10 cellular contexts compared by ENCODE assay signal in the genomic region with DNA sequence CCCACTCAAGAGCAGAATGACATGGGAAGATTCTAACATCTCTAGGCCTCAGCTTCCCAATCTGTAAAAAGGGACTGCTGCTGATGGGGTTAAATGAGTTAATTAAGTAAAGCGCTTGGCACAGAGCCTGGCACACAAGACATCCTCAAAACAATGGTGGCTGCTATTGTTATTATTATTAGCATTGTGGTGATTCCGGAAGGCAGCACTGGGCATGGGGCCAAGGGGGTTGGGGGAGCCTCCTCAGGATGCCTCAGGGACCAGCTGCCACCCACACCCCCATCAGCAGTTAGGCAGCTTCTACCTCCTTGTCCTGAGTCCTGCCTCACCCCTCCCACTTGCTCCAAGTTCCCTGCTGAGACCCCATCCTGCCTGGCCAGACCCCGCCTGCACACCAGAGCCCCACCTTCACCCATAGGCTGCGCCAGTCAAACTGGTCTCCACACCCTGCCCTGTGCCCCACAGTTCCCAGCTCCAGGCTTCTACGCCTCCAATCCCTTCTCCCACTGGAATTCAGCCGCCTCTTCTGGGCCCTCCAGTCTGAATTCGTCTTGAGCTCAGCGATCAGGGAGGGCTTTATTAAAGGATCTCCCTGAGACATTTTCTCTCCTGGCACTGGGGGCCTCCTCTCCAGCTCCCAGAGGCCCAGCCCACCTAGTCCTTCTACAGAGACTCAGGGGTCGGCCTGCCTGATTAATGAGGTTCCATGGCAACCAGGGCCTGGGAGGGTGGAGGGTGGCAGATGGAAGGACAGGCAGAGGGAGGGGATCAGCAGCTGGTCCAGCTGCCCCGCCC. TPM values are rescaled to one million over a fixed set of nuclear protein-coding genes. Genes with fewer than 3 reads are reported as not detected.
A peak's percentile ranks its signal among the peaks of the same experiment; 100 is the strongest.
DNase-seq lines count a peak whose midpoint lies in the region; ATAC-seq, FAIRE-seq and TF ChIP-seq lines count a peak whose summit lies in the region.
"Had no signal": no experiment of that assay in that cellular context is flagged by ENCODE, and none has a peak within 500 bp of the region (broad histone marks: within the 10 kb centered on the region; RNA-seq: fewer than 3 reads in every experiment).

No MANE protein-coding gene starts in this region.

- in situ Hi-C loops in K562 (cut with MboI): no loop called here

- H3K79me2 ChIP-seq in K562 (ENCODE audit: control insufficient read depth, insufficient read depth, low read length): peaks cover 35% of the 10 kb centered on the region

- H3K9ac ChIP-seq in ES-I3 (ENCODE audit: low read depth, low read length): peak overlapping the region; percentile 42
- H3K9ac ChIP-seq in K562 (ENCODE audit: insufficient read depth in 1 of 2, low read depth in 2 of 2, low read length in 2 of 2): peak overlapping the region; percentile 75 to 95

- H3K9me1 ChIP-seq in K562 (ENCODE audit: control insufficient read depth, insufficient read depth, low read length): no peaks in the 10 kb centered on the region

- no peaks in the 10 kb centered on the region for H3K9me3 Mint-ChIP-seq in nephron progenitor cell

- H3K27ac ChIP-seq in K562 (ENCODE audit: extremely low read depth, low read depth, low read length) (peak overlapping the region; percentile 13; the same call in 2 of the 3 replicates), prostate gland (no peak overlapping the region)
- H3K27ac ChIP-seq: uterus had no signal

- H3K4me3 ChIP-seq in K562: peak overlapping the region; percentile 65
- H3K4me3 ChIP-seq in prostate gland: no peak overlapping the region

- peak overlapping the region; percentile 79 for H3K4me3 Mint-ChIP-seq in nephron progenitor cell

- H3K36me3 Mint-ChIP-seq in nephron progenitor cell (ENCODE audit: low read depth): no peaks in the 10 kb centered on the region

- no TSS peak for BruUV-seq in K562 (replicated peaks; lab: Mats Ljungman, UMichigan)

- H3K9me3 ChIP-seq in ES-I3 (ENCODE audit: control insufficient read depth, insufficient read depth, low read length) (no peaks in the 10 kb centered on the region), K562 (replicated peaks; ENCODE audit: control insufficient read depth, insufficient read depth, low read depth, low read length) (no peaks in the 10 kb centered on the region), prostate gland (no peaks in the 10 kb centered on the region)
- H3K9me3 ChIP-seq: uterus had no signal

- TF ChIP-seq RAD21 in K562 (CRISPR knock-in tag; conservative IDR thresholded peaks at IDR 0.05 in 1 of 2, IDR thresholded peaks at IDR 0.05 in 1 of 2): no peak

- H3K27me3 Mint-ChIP-seq in nephron progenitor cell (ENCODE audit: low read depth, poor library complexity): peaks cover 5% of the 10 kb centered on the region

- TF ChIP-seq EP300 in K562 (IDR thresholded peaks at IDR 0.05; ENCODE audit: low read length): no peak

- peaks cover 28% of the 10 kb centered on the region; the same call in 1 of the 2 replicates for H4K20me1 ChIP-seq in K562 (replicated peaks; ENCODE audit: control insufficient read depth, insufficient read depth, low read length)

- H3K4me1 Mint-ChIP-seq in nephron progenitor cell: peaks cover 40% of the 10 kb centered on the region

- DNase-seq in NCI-H2081 (lab: John Stamatoyannopoulos, UW) (peak; percentile 78 to 90), K562 (ENCODE audit: extremely low read depth in 1 of 4, low spot score in 3 of 4) (peak in 1 of 4 experiments; percentile 14), nephron progenitor cell (peak; percentile 48), NK-92 (lab: John Stamatoyannopoulos, UW; ENCODE audit: unreplicated experiment) (no peak), AG08395 (ENCODE audit: low spot score) (no peak), prostate gland (ENCODE audit: low spot score) (no peak)
- no peak for DNase-seq in stimulated activated CD4-positive, alpha-beta T cell treated with anti-CD3 and anti-CD28 coated beads, Interleukin-4, amount 100 ng/mL, for 4 hours

- H3K36me3 ChIP-seq in ES-I3 (ENCODE audit: insufficient read depth, low read length): no peaks in the 10 kb centered on the region
- peaks cover 21% of the 10 kb centered on the region; the same call in 1 of the 3 replicates for H3K36me3 ChIP-seq in K562 (ENCODE audit: control insufficient read depth, insufficient read depth, low read length)
- no peaks in the 10 kb centered on the region for H3K36me3 ChIP-seq in prostate gland
- H3K36me3 ChIP-seq: uterus had no signal

- CTCF ChIA-PET in K562 (lab: Yijun Ruan, JAX; ENCODE audit: low intra/inter-chr PET ratio): no interaction called here

- no peak for FAIRE-seq in K562 (lab: Jason Lieb, UNC)

- H3K4me2 ChIP-seq in K562 (ENCODE audit: insufficient read depth, low read length): peak overlapping the region; percentile 94

- POLR2A ChIA-PET in K562 (lab: Yijun Ruan, JAX): interaction anchor here (0.6 to 2.5 kb wide), 10 partner anchors 9 to 195 kb away, joined by 3 to 17 read pairs (median 4); a partner anchor contains a TSS

- TF ChIP-seq POLR2A in K562 (conservative IDR thresholded peaks at IDR 0.05): no peak
- no peak for TF ChIP-seq POLR2A in prostate gland (IDR thresholded peaks at IDR 0.05)

- WGBS in K562 (ENCODE audit: insufficient coverage, low coverage, missing lambda C conversion rate): 53% methylated on average over 10 of the region's 10 CpGs
- WGBS in prostate gland: 42% methylated on average over 10 of the region's 10 CpGs

- intact Hi-C loops in K562 (cut with micrococcal nuclease): loop anchor here (5.0 kb wide), 2 partner anchors 48 to 128 kb away; a partner anchor contains a TSS
- intact Hi-C loops in prostate gland (cut with DNase I): no loop called here

- TF ChIP-seq CTCF in K562 (IDR thresholded peaks at IDR 0.05 in 2 of 3, conservative IDR thresholded peaks at IDR 0.05 in 1 of 3; ENCODE audit: insufficient read depth in 2 of 3, low read depth in 1 of 3, low read length in 3 of 3) (no peak), nephron progenitor cell (IDR thresholded peaks at IDR 0.05) (no peak), prostate gland (IDR thresholded peaks at IDR 0.05) (no peak)

- ATAC-seq in K562: no peak

- H3K27ac Mint-ChIP-seq in nephron progenitor cell: peak overlapping the region; percentile 40

- no peak overlapping the region for H2AFZ ChIP-seq in K562 (ENCODE audit: low read depth, low read length)

- H3K27me3 ChIP-seq in K562 (ENCODE audit: control insufficient read depth in 2 of 2, insufficient read depth in 2 of 2, low read length in 2 of 2): no peaks in the 10 kb centered on the region
- no peaks in the 10 kb centered on the region for H3K27me3 ChIP-seq in prostate gland (replicated peaks; ENCODE audit: insufficient read depth)
- H3K27me3 ChIP-seq: uterus had no signal

- H3K4me1 ChIP-seq in ES-I3 (ENCODE audit: insufficient read depth, low read length): peaks cover 11% of the 10 kb centered on the region
- peaks cover 38 to 62% of the 10 kb centered on the region in 2 experiments for H3K4me1 ChIP-seq in K562 (replicated peaks in 1 of 2; ENCODE audit: control insufficient read depth in 2 of 2, insufficient read depth in 2 of 2, low read length in 2 of 2)
- H3K4me1 ChIP-seq in prostate gland (replicated peaks): no peaks in the 10 kb centered on the region

RNA-seq across cellular contexts. Expression of a gene that starts 1.5 kb away (rescaled TPM):
- total RNA-seq in K562 (2011; cell fraction: chromatin; rRNA removed; ENCODE audit: low replicate concordance): 22.9 and 54.8 TPM in 2 replicates
- 31.2 and 33.7 TPM in 2 replicates for total RNA-seq in K562 (2011; cell fraction: nucleolus; rRNA removed)
- total RNA-seq in K562 (2011; cell fraction: nucleoplasm; rRNA removed): 28.2 and 29.0 TPM in 2 replicates
- total RNA-seq in K562 (2014; rRNA removed): 17.3 and 23.4 TPM in 2 replicates
- total RNA-seq in K562 (2014; rRNA removed; fragmentation: Illumina TruSeq; extraction: Trizol): 9.0 and 10.8 TPM in 2 replicates
- total RNA-seq in K562 (2015; rRNA removed; fragmentation: Illumina TruSeq; extraction: Trizol): 14.9 and 15.3 TPM in 2 replicates
- total RNA-seq in K562 (2021): 24.6 and 25.3 TPM in 2 replicates
- polyA plus RNA-seq in K562 (2011; rRNA removed): 12.7 and 19.3 TPM in 2 replicates
- polyA plus RNA-seq in K562 (2011; cell fraction: cytosol; rRNA removed): 17.7 and 20.9 TPM in 2 replicates
- 74.3 and 91.0 TPM in 2 replicates for polyA plus RNA-seq in K562 (2011; cell fraction: nucleus; rRNA removed)
- polyA plus RNA-seq in K562 (2012): 16.3 and 25.0 TPM in 2 replicates
- polyA plus RNA-seq in K562 (2014; fragmentation: Illumina TruSeq; extraction: Trizol): 13.1 and 17.8 TPM in 2 replicates
- under 1 TPM; 0.14 to 0.39 TPM for polyA plus RNA-seq in K562 (2014; fragmentation: Nextera tagmentation; extraction: Ambion mirVana)
- 28.9 and 30.6 TPM in 2 replicates for polyA plus RNA-seq in K562 (2014; rRNA removed)
- 5.8 and 8.2 TPM in 2 replicates for polyA minus RNA-seq in K562 (2011; rRNA and poly(A)+ RNA removed)
- polyA minus RNA-seq in K562 (2011; cell fraction: cytosol; rRNA and poly(A)+ RNA removed): 7.7 and 8.5 TPM in 2 replicates
- polyA minus RNA-seq in K562 (2011; cell fraction: nucleus; rRNA and poly(A)+ RNA removed): 9.3 and 10.3 TPM in 2 replicates
- total RNA-seq in prostate gland: 10 to 100 TPM in 1 of 2 donors, 1 to 10 TPM in 1; 2.0 to 10.1 TPM

RNA-seq across cellular contexts. Expression of a gene that starts 10.5 kb away (rescaled TPM):
- 164 and 323 TPM in 2 replicates for total RNA-seq in K562 (2011; cell fraction: chromatin; rRNA removed; ENCODE audit: low replicate concordance)
- total RNA-seq in K562 (2011; cell fraction: nucleolus; rRNA removed): 194 and 203 TPM in 2 replicates
- total RNA-seq in K562 (2011; cell fraction: nucleoplasm; rRNA removed): 200 and 230 TPM in 2 replicates
- total RNA-seq in K562 (2014; rRNA removed) (52.0 and 74.0 TPM in 2 replicates), K562 (2014; rRNA removed; fragmentation: Illumina TruSeq; extraction: Trizol) (16.0 and 17.8 TPM in 2 replicates), K562 (2015; rRNA removed; fragmentation: Illumina TruSeq; extraction: Trizol) (31.5 and 36.5 TPM in 2 replicates), K562 (2021) (57.1 and 57.8 TPM in 2 replicates), prostate gland (100 to 1,000 TPM; 142 to 156 TPM)
- polyA plus RNA-seq in K562 (2011; rRNA removed) (25.6 and 32.7 TPM in 2 replicates), K562 (2014; fragmentation: Illumina TruSeq; extraction: Trizol) (35.8 and 37.6 TPM in 2 replicates), K562 (2014; fragmentation: Nextera tagmentation; extraction: Ambion mirVana) (1 to 10 TPM in 1 of 2 experiments, under 1 TPM in 1; 0.94 to 1.9 TPM), K562 (2014; rRNA removed) (63.3 and 67.6 TPM in 2 replicates)
- 33.9 and 111 TPM in 2 replicates for polyA plus RNA-seq in K562 (2011; cell fraction: cytosol; rRNA removed)
- 181 and 337 TPM in 2 replicates for polyA plus RNA-seq in K562 (2011; cell fraction: nucleus; rRNA removed)
- polyA plus RNA-seq in K562 (2012): 35.0 and 54.7 TPM in 2 replicates
- 21.3 and 27.3 TPM in 2 replicates for polyA minus RNA-seq in K562 (2011; rRNA and poly(A)+ RNA removed)
- polyA minus RNA-seq in K562 (2011; cell fraction: cytosol; rRNA and poly(A)+ RNA removed): 12.6 and 18.7 TPM in 2 replicates
- 66.9 and 76.9 TPM in 2 replicates for polyA minus RNA-seq in K562 (2011; cell fraction: nucleus; rRNA and poly(A)+ RNA removed)

RNA-seq across cellular contexts. Expression of a gene that starts 18.0 kb away (rescaled TPM):
- not detected in 2 replicates for total RNA-seq in K562 (2011; cell fraction: chromatin; rRNA removed; ENCODE audit: low replicate concordance)
- total RNA-seq in K562 (2011; cell fraction: nucleolus; rRNA removed): 0.33 TPM in 1 of 2 replicates, not detected in the other
- total RNA-seq in K562 (2011; cell fraction: nucleoplasm; rRNA removed): not detected in 2 replicates
- total RNA-seq in K562 (2014; rRNA removed) (0.14 TPM in 1 of 2 replicates, not detected in the other), K562 (2014; rRNA removed; fragmentation: Illumina TruSeq; extraction: Trizol) (not detected in 2 replicates), K562 (2015; rRNA removed; fragmentation: Illumina TruSeq; extraction: Trizol) (not detected in 2 replicates), K562 (2021) (0.11 TPM in 1 of 2 replicates, not detected in the other), prostate gland (1 to 10 TPM; 7.9 to 8.5 TPM)
- polyA plus RNA-seq in K562 (2011; rRNA removed) (not detected in 2 replicates), K562 (2014; fragmentation: Illumina TruSeq; extraction: Trizol) (not detected in 2 replicates), K562 (2014; fragmentation: Nextera tagmentation; extraction: Ambion mirVana) (not detected), K562 (2014; rRNA removed) (0.07 and 0.13 TPM in 2 replicates)
- 0.04 TPM in 1 of 2 replicates, not detected in the other for polyA plus RNA-seq in K562 (2011; cell fraction: cytosol; rRNA removed)
- polyA plus RNA-seq in K562 (2011; cell fraction: nucleus; rRNA removed): 0.10 TPM in 1 of 2 replicates, not detected in the other
- polyA plus RNA-seq in K562 (2012): 0.13 and 0.29 TPM in 2 replicates
- polyA minus RNA-seq in K562 (2011; rRNA and poly(A)+ RNA removed): not detected in 2 replicates
- not detected in 2 replicates for polyA minus RNA-seq in K562 (2011; cell fraction: cytosol; rRNA and poly(A)+ RNA removed)
- not detected in 2 replicates for polyA minus RNA-seq in K562 (2011; cell fraction: nucleus; rRNA and poly(A)+ RNA removed)

RNA-seq across cellular contexts. Expression of a gene that starts 22.6 kb away (rescaled TPM):
- 0.60 TPM in 1 of 2 replicates, not detected in the other for total RNA-seq in K562 (2011; cell fraction: chromatin; rRNA removed; ENCODE audit: low replicate concordance)
- total RNA-seq in K562 (2011; cell fraction: nucleolus; rRNA removed): 0.83 and 1.1 TPM in 2 replicates
- 0.66 and 1.3 TPM in 2 replicates for total RNA-seq in K562 (2011; cell fraction: nucleoplasm; rRNA removed)
- 0.16 TPM in 1 of 2 replicates, not detected in the other for total RNA-seq in K562 (2014; rRNA removed)
- 0.11 and 0.16 TPM in 2 replicates for total RNA-seq in K562 (2014; rRNA removed; fragmentation: Illumina TruSeq; extraction: Trizol)
- total RNA-seq in K562 (2015; rRNA removed; fragmentation: Illumina TruSeq; extraction: Trizol): 0.11 and 0.23 TPM in 2 replicates
- 0.11 and 0.16 TPM in 2 replicates for total RNA-seq in K562 (2021)
- 0.10 and 0.11 TPM in 2 replicates for polyA plus RNA-seq in K562 (2011; rRNA removed)
- 0.13 and 0.16 TPM in 2 replicates for polyA plus RNA-seq in K562 (2011; cell fraction: cytosol; rRNA removed)
- polyA plus RNA-seq in K562 (2011; cell fraction: nucleus; rRNA removed): 0.18 TPM in 2 replicates
- polyA plus RNA-seq in K562 (2012): 0.23 and 0.54 TPM in 2 replicates
- polyA plus RNA-seq in K562 (2014; fragmentation: Illumina TruSeq; extraction: Trizol): 0.12 and 0.22 TPM in 2 replicates
- under 1 TPM in 1 of 2 experiments, not detected in 1; 0.04 TPM for polyA plus RNA-seq in K562 (2014; fragmentation: Nextera tagmentation; extraction: Ambion mirVana)
- 0.16 and 0.23 TPM in 2 replicates for polyA plus RNA-seq in K562 (2014; rRNA removed)
- 0.28 TPM in 1 of 2 replicates, not detected in the other for polyA minus RNA-seq in K562 (2011; rRNA and poly(A)+ RNA removed)
- polyA minus RNA-seq in K562 (2011; cell fraction: cytosol; rRNA and poly(A)+ RNA removed): not detected in 2 replicates
- polyA minus RNA-seq in K562 (2011; cell fraction: nucleus; rRNA and poly(A)+ RNA removed): 0.33 and 0.40 TPM in 2 replicates
- under 1 TPM; 0.14 to 0.91 TPM for total RNA-seq in prostate gland
- total RNA-seq: glomerular endothelial cell, uterus had no signal

RNA-seq across cellular contexts. Expression of a gene that starts 35.4 kb away (rescaled TPM):
- 5.6 and 15.2 TPM in 2 replicates for total RNA-seq in K562 (2011; cell fraction: chromatin; rRNA removed; ENCODE audit: low replicate concordance)
- 8.7 and 9.8 TPM in 2 replicates for total RNA-seq in K562 (2011; cell fraction: nucleolus; rRNA removed)
- 9.0 and 12.0 TPM in 2 replicates for total RNA-seq in K562 (2011; cell fraction: nucleoplasm; rRNA removed)
- total RNA-seq in K562 (2014; rRNA removed) (5.6 and 9.1 TPM in 2 replicates), K562 (2014; rRNA removed; fragmentation: Illumina TruSeq; extraction: Trizol) (3.6 and 4.8 TPM in 2 replicates), K562 (2015; rRNA removed; fragmentation: Illumina TruSeq; extraction: Trizol) (4.4 and 6.7 TPM in 2 replicates), K562 (2021) (11.4 and 12.6 TPM in 2 replicates), prostate gland (10 to 100 TPM; 13.3 to 25.5 TPM)
- polyA plus RNA-seq in K562 (2011; rRNA removed) (6.7 and 7.3 TPM in 2 replicates), K562 (2014; fragmentation: Illumina TruSeq; extraction: Trizol) (9.8 and 10.4 TPM in 2 replicates), K562 (2014; fragmentation: Nextera tagmentation; extraction: Ambion mirVana) (10 to 100 TPM; 24.4 to 29.1 TPM), K562 (2014; rRNA removed) (5.7 and 6.8 TPM in 2 replicates)
- 12.4 and 17.3 TPM in 2 replicates for polyA plus RNA-seq in K562 (2011; cell fraction: cytosol; rRNA removed)
- 10.1 and 11.6 TPM in 2 replicates for polyA plus RNA-seq in K562 (2011; cell fraction: nucleus; rRNA removed)
- polyA plus RNA-seq in K562 (2012): 9.3 and 12.6 TPM in 2 replicates
- polyA minus RNA-seq in K562 (2011; rRNA and poly(A)+ RNA removed): 4.0 and 5.7 TPM in 2 replicates
- 6.6 and 7.5 TPM in 2 replicates for polyA minus RNA-seq in K562 (2011; cell fraction: cytosol; rRNA and poly(A)+ RNA removed)
- 3.0 TPM in 2 replicates for polyA minus RNA-seq in K562 (2011; cell fraction: nucleus; rRNA and poly(A)+ RNA removed)

Comparison
In these comparisons a context has a peak if more than half of its experiments do, and no peak if none do; other contexts are left out.
1. DNase-seq: peak in NCI-H2081 (2 of 2) and nephron progenitor cell (single experiment); none in stimulated activated CD4-positive, alpha-beta T cell treated with anti-CD3 and anti-CD28 coated beads, Interleukin-4, amount 100 ng/mL, for 4 hours (0 of 2), NK-92 (single experiment), AG08395 (single experiment) and prostate gland (single experiment).
2. RNA of a gene that starts 18.0 kb away (total RNA-seq): 7.9 to 8.5 TPM in prostate gland; 0.11 to 0.33 TPM in K562; every median in the first group is over 4 times any median in the second.